Comparison of ENCODE assay signal across 25 cellular contexts in the genomic region with DNA sequence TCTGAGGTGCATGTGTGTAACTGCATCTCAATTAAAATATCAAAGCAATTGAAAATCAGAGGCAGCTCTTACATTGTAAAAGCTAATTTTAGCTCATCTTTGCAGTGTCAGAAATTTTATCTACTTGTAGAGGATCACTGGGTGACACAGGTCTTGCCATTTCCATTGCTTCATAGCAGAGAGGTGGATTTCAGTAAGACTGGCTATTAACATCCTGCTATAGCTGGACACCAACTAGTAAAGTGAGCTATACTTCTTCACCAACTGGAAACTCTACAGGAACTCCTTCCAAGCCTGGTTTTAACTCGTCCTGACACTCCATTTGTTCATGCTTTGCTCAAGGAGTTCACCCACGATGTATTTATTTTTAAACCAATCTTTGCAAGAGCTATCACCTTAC. TPM values are rescaled to one million over a fixed set of nuclear protein-coding genes. Genes with fewer than 3 reads are reported as not detected.
"Had no signal": no experiment of that assay in that cellular context is flagged by ENCODE, and none has a peak within 500 bp of the region (broad histone marks: within the 10 kb centered on the region; RNA-seq: fewer than 3 reads in every experiment).

No MANE protein-coding gene starts in this region.

- H3K4me3 Mint-ChIP-seq: activated CD4-positive, alpha-beta T cell treated with anti-CD3 and anti-CD28 coated beads for 36 hours; activated CD8-positive, alpha-beta memory T cell treated with anti-CD3 and anti-CD28 coated beads, Interleukin-2, amount 10 ng/mL, durations not matched to agents 7 days and 5 days; activated CD8-positive, alpha-beta T cell treated with anti-CD3 and anti-CD28 coated beads, Interleukin-2, amount 10 ng/mL, durations not matched to agents 7 days and 5 days; activated naive CD4-positive, alpha-beta T cell treated with anti-CD3 and anti-CD28 coated beads, Interleukin-2, amount 50 U/mL, for 24 hours; activated naive CD8-positive, alpha-beta T cell treated with anti-CD3 and anti-CD28 coated beads, Interleukin-2, amount 50 U/mL, for 24 hours; central memory CD8-positive, alpha-beta T cell; dendritic cell treated with granulocyte-macrophage colony-stimulating factor and Interleukin-4, amounts not matched to agents 40 ng/mL and 50 ng/mL, for 4 days; endodermal cell; naive thymus-derived CD4-positive, alpha-beta T cell; T-cell; T-helper 2 cell treated with Interferon-gamma antibody and Interleukin-4, amounts not matched to agents 5 μg/mL and 100 μg/mL, for 36 hours had no signal

- H3K27ac Mint-ChIP-seq: activated CD4-positive, alpha-beta T cell treated with anti-CD3 and anti-CD28 coated beads for 36 hours; activated CD8-positive, alpha-beta memory T cell treated with anti-CD3 and anti-CD28 coated beads, Interleukin-2, amount 10 ng/mL, durations not matched to agents 7 days and 5 days; activated CD8-positive, alpha-beta T cell treated with anti-CD3 and anti-CD28 coated beads, Interleukin-2, amount 10 ng/mL, durations not matched to agents 7 days and 5 days; activated naive CD4-positive, alpha-beta T cell treated with anti-CD3 and anti-CD28 coated beads, Interleukin-2, amount 50 U/mL, for 24 hours; activated naive CD8-positive, alpha-beta T cell treated with anti-CD3 and anti-CD28 coated beads, Interleukin-2, amount 50 U/mL, for 24 hours; activated T-helper 2 cell treated with anti-CD3 and anti-CD28 coated beads, Interferon-gamma antibody, Interleukin-2, Interleukin-4, amounts not matched to agents 10 μg/mL and 5 μg/mL and 100 μg/mL, durations not matched to agents 14 hours and 24 hours and 36 hours; dendritic cell treated with granulocyte-macrophage colony-stimulating factor and Interleukin-4, amounts not matched to agents 40 ng/mL and 50 ng/mL, for 4 days; naive thymus-derived CD4-positive, alpha-beta T cell; T-cell; T-helper 2 cell treated with Interferon-gamma antibody and Interleukin-4, amounts not matched to agents 5 μg/mL and 100 μg/mL, for 36 hours had no signal

- H3K4me1 ChIP-seq: left lung, prostate gland, spleen, tibial nerve had no signal

- H3K4me1 Mint-ChIP-seq: activated CD4-positive, alpha-beta T cell treated with anti-CD3 and anti-CD28 coated beads for 36 hours; activated CD8-positive, alpha-beta memory T cell treated with anti-CD3 and anti-CD28 coated beads, Interleukin-2, amount 10 ng/mL, durations not matched to agents 7 days and 5 days; activated naive CD4-positive, alpha-beta T cell treated with anti-CD3 and anti-CD28 coated beads, Interleukin-2, amount 50 U/mL, for 24 hours; activated naive CD8-positive, alpha-beta T cell treated with anti-CD3 and anti-CD28 coated beads, Interleukin-2, amount 50 U/mL, for 24 hours; central memory CD8-positive, alpha-beta T cell; T-cell had no signal

- H3K9me3 Mint-ChIP-seq: activated naive CD8-positive, alpha-beta T cell treated with anti-CD3 and anti-CD28 coated beads, Interleukin-2, amount 50 U/mL, for 24 hours; activated T-helper 2 cell treated with anti-CD3 and anti-CD28 coated beads, Interferon-gamma antibody, Interleukin-2, Interleukin-4, amounts not matched to agents 10 μg/mL and 5 μg/mL and 100 μg/mL, durations not matched to agents 14 hours and 24 hours and 36 hours; dendritic cell treated with granulocyte-macrophage colony-stimulating factor and Interleukin-4, amounts not matched to agents 40 ng/mL and 50 ng/mL, for 4 days; endodermal cell; T-cell; T-helper 2 cell treated with Interferon-gamma antibody and Interleukin-4, amounts not matched to agents 5 μg/mL and 100 μg/mL, for 36 hours had no signal

- ATAC-seq: activated CD4-positive, alpha-beta T cell treated with anti-CD3 and anti-CD28 coated beads for 36 hours; activated CD8-positive, alpha-beta memory T cell treated with anti-CD3 and anti-CD28 coated beads, Interleukin-2, amount 10 ng/mL, durations not matched to agents 7 days and 5 days; activated CD8-positive, alpha-beta T cell treated with anti-CD3 and anti-CD28 coated beads, Interleukin-2, amount 10 ng/mL, durations not matched to agents 7 days and 5 days; activated naive CD8-positive, alpha-beta T cell treated with anti-CD3 and anti-CD28 coated beads, Interleukin-2, amount 50 U/mL, for 24 hours; esophagus mucosa; left lung; naive thymus-derived CD4-positive, alpha-beta T cell; T-cell had no signal

- H3K4me3 ChIP-seq: left lung, ovary, prostate gland, spleen, tibial nerve had no signal

- H3K27me3 Mint-ChIP-seq: activated CD8-positive, alpha-beta memory T cell treated with anti-CD3 and anti-CD28 coated beads, Interleukin-2, amount 10 ng/mL, durations not matched to agents 7 days and 5 days; activated naive CD8-positive, alpha-beta T cell treated with anti-CD3 and anti-CD28 coated beads, Interleukin-2, amount 50 U/mL, for 24 hours; dendritic cell treated with granulocyte-macrophage colony-stimulating factor and Interleukin-4, amounts not matched to agents 40 ng/mL and 50 ng/mL, for 4 days had no signal

- H3K27ac ChIP-seq: left lung, ovary, prostate gland, spleen, tibial nerve had no signal

- H3K36me3 ChIP-seq: left lung, ovary, prostate gland, spleen, tibial nerve had no signal

- DNase-seq: activated CD4-positive, alpha-beta T cell treated with anti-CD3 and anti-CD28 coated beads for 36 hours; activated CD4-positive, CD25-positive, alpha-beta regulatory T cell; activated CD8-positive, alpha-beta memory T cell treated with anti-CD3 and anti-CD28 coated beads, Interleukin-2, amount 10 ng/mL, durations not matched to agents 7 days and 5 days; activated CD8-positive, alpha-beta T cell treated with anti-CD3 and anti-CD28 coated beads, Interleukin-2, amount 10 ng/mL, durations not matched to agents 7 days and 5 days; activated naive CD8-positive, alpha-beta T cell treated with anti-CD3 and anti-CD28 coated beads, Interleukin-2, amount 50 U/mL, for 24 hours; activated T-cell treated with anti-CD3 and anti-CD28 coated beads, Interleukin-2, amount 50 U/mL, for 48 hours; amygdala; endodermal cell; foreskin fibroblast; kidney glomerular epithelial cell; left lung; naive thymus-derived CD4-positive, alpha-beta T cell; ovary; spleen; stimulated activated naive CD4-positive, alpha-beta T cell; T-cell had no signal

- H3K9me3 ChIP-seq: left lung, ovary, prostate gland, spleen, tibial nerve had no signal

- H3K36me3 Mint-ChIP-seq: activated CD8-positive, alpha-beta memory T cell treated with anti-CD3 and anti-CD28 coated beads, Interleukin-2, amount 10 ng/mL, durations not matched to agents 7 days and 5 days; activated naive CD4-positive, alpha-beta T cell treated with anti-CD3 and anti-CD28 coated beads, Interleukin-2, amount 50 U/mL, for 24 hours; naive thymus-derived CD4-positive, alpha-beta T cell; T-cell had no signal

- H3K27me3 ChIP-seq: left lung, ovary, spleen, tibial nerve had no signal

RNA-seq across cellular contexts. Expression of a gene that starts 19.5 kb away (rescaled TPM):
- total RNA-seq: activated CD8-positive, alpha-beta memory T cell treated with anti-CD3 and anti-CD28 coated beads, Interleukin-2, amount 10 ng/mL, durations not matched to agents 7 days and 5 days; activated CD8-positive, alpha-beta T cell treated with anti-CD3 and anti-CD28 coated beads, Interleukin-2, amount 10 ng/mL, durations not matched to agents 7 days and 5 days had no signal
- polyA plus RNA-seq: naive thymus-derived CD4-positive, alpha-beta T cell; neural cell had no signal
